ENCODE assay signal across 20 cellular contexts in genomic region chr17:70610161-70610560, GRCh38.
A peak's percentile ranks its signal among the peaks of the same experiment; 100 is the strongest.
DNase-seq lines count a peak whose midpoint lies in the region; ATAC-seq, FAIRE-seq and TF ChIP-seq lines count a peak whose summit lies in the region.
"Had no signal": no experiment of that assay in that cellular context is flagged by ENCODE, and none has a peak within 500 bp of the region (broad histone marks: within the 10 kb centered on the region; RNA-seq: fewer than 3 reads in every experiment).

No MANE protein-coding gene starts in this region.

- TF ChIP-seq CTCF in A549 (IDR thresholded peaks at IDR 0.05): no peak
- no peak for TF ChIP-seq CTCF in dorsolateral prefrontal cortex (IDR thresholded peaks at IDR 0.05 in 54 of 56, conservative IDR thresholded peaks at IDR 0.05 in 2 of 56; ENCODE audit: low read depth in 1 of 56, partially characterized antibody in 56 of 56)

- TF ChIP-seq EP300 in A549 (IDR thresholded peaks at IDR 0.05): no peak

- no peak for ATAC-seq in A549
- no peak for ATAC-seq in GM19463 (IDR thresholded peaks at IDR 0.05; ENCODE audit: unreplicated experiment)
- ATAC-seq: HCT116 had no signal

- 79% methylated on average over 5 of the region's 5 CpGs for WGBS in A549 (ENCODE audit: missing lambda C conversion rate)

- H3K4me1 ChIP-seq in A549: peaks cover 11% of the 10 kb centered on the region; the same call in 1 of the 3 replicates
- H3K4me1 ChIP-seq: BE2C had no signal

- H3K4me3 ChIP-seq in A549 (no peak overlapping the region), dorsolateral prefrontal cortex (peak overlapping the region in 5 of 59 donors; percentile 1 to 28 (median 11))

- POLR2A ChIA-PET in A549 (lab: Yijun Ruan, JAX): no interaction called here

- no peak for TF ChIP-seq RAD21 in A549 (conservative IDR thresholded peaks at IDR 0.05 in 1 of 2, IDR thresholded peaks at IDR 0.05 in 1 of 2)

- no peak overlapping the region for H3K27ac ChIP-seq in A549
- H3K27ac ChIP-seq in dorsolateral prefrontal cortex: peak overlapping the region; percentile 19 to 100 (median 97)
- H3K27ac ChIP-seq: 22Rv1 had no signal

- H3K27me3 ChIP-seq in dorsolateral prefrontal cortex: no peaks in the 10 kb centered on the region

- FAIRE-seq in A549 (lab: Jason Lieb, UNC): peak; percentile 59
- FAIRE-seq: D721Med, GM12892, HTR-8/SVneo had no signal

- no peak overlapping the region for H3K4me2 ChIP-seq in A549

- TF ChIP-seq POLR2A in A549 (IDR thresholded peaks at IDR 0.05; ENCODE audit: low read length): no peak

- intact Hi-C loops in dorsolateral prefrontal cortex (cut with DNase I): no loop called here

- H3K9me3 ChIP-seq in A549: no peaks in the 10 kb centered on the region
- H3K9me3 ChIP-seq: BE2C, Caco-2 had no signal

- no peak for DNase-seq in A549 (ENCODE audit: low read depth in 1 of 2, low spot score in 1 of 2)
- no peak for DNase-seq in dorsolateral prefrontal cortex
- DNase-seq in midbrain (lab: John Stamatoyannopoulos, UW): peak; percentile 46
- DNase-seq in superior temporal gyrus (ENCODE audit: extremely low spot score): peak; percentile 76
- no peak for DNase-seq in RKO (ENCODE audit: low spot score)
- no peak for DNase-seq in AG08396 (ENCODE audit: low spot score)
- DNase-seq: BE2C; Caco-2; CD4-positive, CD25-positive, alpha-beta regulatory T cell; GDM1; GOT3; H7; HFFc6; IMR-90 had no signal

- CTCF ChIA-PET in A549 (lab: Yijun Ruan, JAX): interaction anchor here (0.5 kb wide), 1 partner anchor 158 kb away, joined by 3 read pairs; no protein-coding TSS in a partner anchor

TF ChIP-seq in A549, 52 proteins besides CTCF, POLR2A, EP300 and RAD21:
- TF ChIP-seq EHF (CRISPR knock-in tag; IDR thresholded peaks at IDR 0.05): no peak
- TF ChIP-seq HEYL (CRISPR knock-in tag; IDR thresholded peaks at IDR 0.05): no peak
- TF ChIP-seq RNF2 (IDR thresholded peaks at IDR 0.05; ENCODE audit: borderline replicate concordance, low read depth): no peak
- TF ChIP-seq BHLHE40 (IDR thresholded peaks at IDR 0.05; ENCODE audit: low read depth, low read length): no peak
- no peak for TF ChIP-seq KDM5A (IDR thresholded peaks at IDR 0.05)
- TF ChIP-seq HOXB13 (CRISPR knock-in tag; IDR thresholded peaks at IDR 0.05; ENCODE audit: low read depth): no peak
- TF ChIP-seq EHMT2 (IDR thresholded peaks at IDR 0.05; ENCODE audit: low read depth): no peak
- no peak for TF ChIP-seq GATA3 (IDR thresholded peaks at IDR 0.05; ENCODE audit: borderline replicate concordance)
- no peak for TF ChIP-seq MAZ (IDR thresholded peaks at IDR 0.05; ENCODE audit: borderline replicate concordance, low read depth, low read length)
- no peak for TF ChIP-seq NPAS2 (CRISPR knock-in tag; IDR thresholded peaks at IDR 0.05; ENCODE audit: borderline replicate concordance)
- no peak for TF ChIP-seq PHF8 (IDR thresholded peaks at IDR 0.05; ENCODE audit: borderline replicate concordance, low read depth)
- TF ChIP-seq, protein P1, sequence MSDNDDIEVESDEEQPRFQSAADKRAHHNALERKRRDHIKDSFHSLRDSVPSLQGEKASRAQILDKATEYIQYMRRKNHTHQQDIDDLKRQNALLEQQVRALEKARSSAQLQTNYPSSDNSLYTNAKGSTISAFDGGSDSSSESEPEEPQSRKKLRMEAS (IDR thresholded peaks at IDR 0.05): no peak
- no peak for TF ChIP-seq HDAC2 (IDR thresholded peaks at IDR 0.05)
- TF ChIP-seq POLR2AphosphoS2 (conservative IDR thresholded peaks at IDR 0.05; ENCODE audit: low read length): no peak
- TF ChIP-seq FOSB (CRISPR knock-in tag; IDR thresholded peaks at IDR 0.05): no peak

Comparison
In these comparisons a context has a peak if more than half of its experiments do, and no peak if none do; other contexts are left out.
1. DNase-seq: peak in midbrain (single experiment) and superior temporal gyrus (single experiment); none in A549 (0 of 2), dorsolateral prefrontal cortex (0 of 10), RKO (single experiment) and AG08396 (single experiment).
2. H3K27ac ChIP-seq: peak in dorsolateral prefrontal cortex (59 of 59); none in A549 (0 of 2).